ENCODE assay signal across 1 cellular context in genomic region chr22:36164621-36165020, GRCh38.
TF ChIP-seq lines count a peak whose summit lies in the region.

No MANE protein-coding gene starts in this region.

TF ChIP-seq in GM12878, 131 proteins besides CTCF, POLR2A, EP300 and RAD21:
- TF ChIP-seq MTA2 (IDR thresholded peaks at IDR 0.05; ENCODE audit: low read depth), result 0 out of 2 replicates have a peak, but pooled peaks have one; percentile 11
- TF ChIP-seq ZSCAN29 (IDR thresholded peaks at IDR 0.05), result no peak
TF ChIP-seq in GM12878: peak in this region for 1.
